ENCODE assay signal across 8 cellular contexts in genomic region chr12:25250744-25251730, GRCh38. TPM values are rescaled to one million over a fixed set of nuclear protein-coding genes. Genes with fewer than 3 reads are reported as not detected.
A peak's percentile ranks its signal among the peaks of the same experiment; 100 is the strongest.
DNase-seq lines count a peak whose midpoint lies in the region; ATAC-seq and TF ChIP-seq lines count a peak whose summit lies in the region.

Gene KRAS (minus strand): TSS chr12:25250929.

- H3K9ac ChIP-seq in BLaER1: peak within 1 kb of the TSS; percentile 91

- H3K4me1 Mint-ChIP-seq in activated CD4-positive, alpha-beta T cell treated with anti-CD3 and anti-CD28 coated beads, Interleukin-2, amount 10 ng/mL, durations not matched to agents 24 days and 14 days: peaks cover 27% of the 10 kb centered on the region

- peak within 1 kb of the TSS; percentile 91 for H3K27ac ChIP-seq in BLaER1
- peak within 1 kb of the TSS; percentile 96 to 99 for H3K27ac ChIP-seq in coronary artery

- H3K4me3 ChIP-seq in BLaER1 (peak within 1 kb of the TSS; percentile 90), coronary artery (peak within 1 kb of the TSS; percentile 98)

- peak within 1 kb of the TSS; percentile 94 for H3K27ac Mint-ChIP-seq in activated CD4-positive, alpha-beta T cell treated with anti-CD3 and anti-CD28 coated beads, Interleukin-2, amount 10 ng/mL, durations not matched to agents 24 days and 14 days

- peaks cover 12% of the 10 kb centered on the region for H3K36me3 Mint-ChIP-seq in activated CD4-positive, alpha-beta T cell treated with anti-CD3 and anti-CD28 coated beads, Interleukin-2, amount 10 ng/mL, durations not matched to agents 24 days and 14 days (ENCODE audit: low read depth)

- H3K9me3 Mint-ChIP-seq in activated CD4-positive, alpha-beta T cell treated with anti-CD3 and anti-CD28 coated beads, Interleukin-2, amount 10 ng/mL, durations not matched to agents 24 days and 14 days: no peaks in the 10 kb centered on the region

- no peak for TF ChIP-seq CTCF in coronary artery (IDR thresholded peaks at IDR 0.05)

- peak within 1 kb of the TSS; percentile 95 for H3K4me2 ChIP-seq in BLaER1

- intact Hi-C loops in activated CD4-positive, alpha-beta T cell treated with anti-CD3 and anti-CD28 coated beads, Interleukin-2, amount 10 ng/mL, durations not matched to agents 24 days and 14 days (cut with micrococcal nuclease): loop anchor here (1.0 to 5.0 kb wide), 5 partner anchors 10 to 199 kb away; partner anchors contain the start of genes DNAI7 and ETFRF1
- intact Hi-C loops in left colon (cut with DNase I, micrococcal nuclease): no loop called here

- H3K36me3 ChIP-seq in BLaER1: peaks cover 22% of the 10 kb centered on the region

- H3K4me3 Mint-ChIP-seq in activated CD4-positive, alpha-beta T cell treated with anti-CD3 and anti-CD28 coated beads, Interleukin-2, amount 10 ng/mL, durations not matched to agents 24 days and 14 days: peak within 1 kb of the TSS; percentile 86

- H3K27me3 Mint-ChIP-seq in activated CD4-positive, alpha-beta T cell treated with anti-CD3 and anti-CD28 coated beads, Interleukin-2, amount 10 ng/mL, durations not matched to agents 24 days and 14 days: peaks cover 13% of the 10 kb centered on the region

- H3K9me3 ChIP-seq in BLaER1: peaks cover 4% of the 10 kb centered on the region; the same call in 1 of the 2 replicates

- H3K4me1 ChIP-seq in BLaER1: peaks cover 26% of the 10 kb centered on the region

- peak; percentile 70 for ATAC-seq in GM19328 (IDR thresholded peaks at IDR 0.05; ENCODE audit: unreplicated experiment)
- ATAC-seq in HG03469 (IDR thresholded peaks at IDR 0.05; ENCODE audit: unreplicated experiment): peak; percentile 51
- peak; percentile 85 for ATAC-seq in left colon

- H3K27me3 ChIP-seq in BLaER1: no peaks in the 10 kb centered on the region

- peak; percentile 82 to 97 for DNase-seq in NCI-H526 (lab: John Stamatoyannopoulos, UW)
- peak; percentile 97 for DNase-seq in activated CD4-positive, alpha-beta T cell treated with anti-CD3 and anti-CD28 coated beads, Interleukin-2, amount 10 ng/mL, durations not matched to agents 24 days and 14 days
- peak; percentile 96 for DNase-seq in coronary artery (ENCODE audit: low spot score)
- DNase-seq in left colon: peak; percentile 98
- peak; percentile 85 to 88 for DNase-seq in stimulated activated CD4-positive, alpha-beta T cell treated with anti-CD3 and anti-CD28 coated beads, Interleukin-1b, Interleukin-23, amount 100 ng/mL, for 4 hours (ENCODE audit: low read depth in 2 of 2)

- peaks cover 34% of the 10 kb centered on the region for H4K20me1 ChIP-seq in BLaER1

RNA-seq across cellular contexts. Expression of gene KRAS, which starts in this region (rescaled TPM):
- 26.4 and 27.4 TPM in 2 replicates for total RNA-seq in activated CD4-positive, alpha-beta T cell treated with anti-CD3 and anti-CD28 coated beads, Interleukin-2, amount 10 ng/mL, durations not matched to agents 24 days and 14 days
- 10 to 100 TPM; 74.7 to 76.9 TPM for total RNA-seq in left colon

Comparison
In these comparisons a context has a peak if more than half of its experiments do, and no peak if none do; other contexts are left out.
1. Peak in every context shown above with its lines: DNase-seq, ATAC-seq, H3K4me3 ChIP-seq and H3K27ac ChIP-seq.